ENCODE assay signal across 13 cellular contexts in genomic region chr1:33903210-33903589, GRCh38. TPM values are rescaled to one million over a fixed set of nuclear protein-coding genes. Genes with fewer than 3 reads are reported as not detected.
A peak's percentile ranks its signal among the peaks of the same experiment; 100 is the strongest.
DNase-seq lines count a peak whose midpoint lies in the region; ATAC-seq, FAIRE-seq and TF ChIP-seq lines count a peak whose summit lies in the region.
"Had no signal": no experiment of that assay in that cellular context is flagged by ENCODE, and none has a peak within 500 bp of the region (broad histone marks: within the 10 kb centered on the region; RNA-seq: fewer than 3 reads in every experiment).

No MANE protein-coding gene starts in this region.

- no peak overlapping the region for H3K27ac Mint-ChIP-seq in CD8-positive, alpha-beta T cell
- H3K27ac Mint-ChIP-seq: activated CD4-positive, alpha-beta memory T cell treated with anti-CD3 and anti-CD28 coated beads for 36 hours; CD4-positive, alpha-beta memory T cell had no signal

- DNase-seq in AG10803 (ENCODE audit: low read depth) (peak; percentile 58), bronchial epithelial cell (ENCODE audit: low read depth) (peak; percentile 59), GM10266 (ENCODE audit: extremely low spot score) (no peak), NCI-H2227 treated with DMSO at 0.1 percent for 48 hours (lab: John Stamatoyannopoulos, UW) (no peak), NCI-H748 treated with DMSO at 0.1 percent for 48 hours (lab: John Stamatoyannopoulos, UW) (no peak)
- no peak for DNase-seq in CD8-positive, alpha-beta T cell
- DNase-seq: activated CD4-positive, alpha-beta memory T cell treated with anti-CD3 and anti-CD28 coated beads for 36 hours; CD4-positive, alpha-beta memory T cell; cerebellar nuclear complex; stimulated activated CD4-positive, alpha-beta T cell treated with anti-CD3 and anti-CD28 coated beads, Interleukin-1b, Interleukin-23, amount 100 ng/mL, for 48 hours had no signal

- H3K4me3 ChIP-seq in AG10803 (ENCODE audit: low read length) (no peak overlapping the region), bronchial epithelial cell (ENCODE audit: low read depth, low read length) (no peak overlapping the region)
- no peak overlapping the region for H3K4me3 ChIP-seq in CD8-positive, alpha-beta T cell (ENCODE audit: low read depth, low read length)

- H3K36me3 Mint-ChIP-seq in CD8-positive, alpha-beta T cell = no peaks in the 10 kb centered on the region
- H3K36me3 Mint-ChIP-seq: activated CD4-positive, alpha-beta memory T cell treated with anti-CD3 and anti-CD28 coated beads for 36 hours; CD4-positive, alpha-beta memory T cell had no signal

- POLR2A ChIA-PET in CD8-positive, alpha-beta T cell (lab: Charles Lee) = no interaction called here

- peaks cover 25% of the 10 kb centered on the region for H3K27me3 Mint-ChIP-seq in CD8-positive, alpha-beta T cell (ENCODE audit: low read depth)

- no peaks in the 10 kb centered on the region for H3K4me1 ChIP-seq in CD8-positive, alpha-beta T cell (ENCODE audit: insufficient read depth, low read length)

- peak; percentile 54 for ATAC-seq in GM19455 (IDR thresholded peaks at IDR 0.05; ENCODE audit: unreplicated experiment)
- ATAC-seq in HG03108 (IDR thresholded peaks at IDR 0.05; ENCODE audit: unreplicated experiment) = peak; percentile 66
- ATAC-seq in CD8-positive, alpha-beta T cell = no peak

- H3K9me3 ChIP-seq in CD8-positive, alpha-beta T cell (ENCODE audit: low read length) = no peaks in the 10 kb centered on the region

- H3K4me1 Mint-ChIP-seq in CD8-positive, alpha-beta T cell (ENCODE audit: low read depth) = no peaks in the 10 kb centered on the region
- H3K4me1 Mint-ChIP-seq: CD4-positive, alpha-beta memory T cell had no signal

- CTCF ChIA-PET in CD8-positive, alpha-beta T cell (lab: Charles Lee) = no interaction called here

- H3K27me3 ChIP-seq in bronchial epithelial cell (ENCODE audit: control insufficient read depth, insufficient read depth, low read length) = no peaks in the 10 kb centered on the region
- H3K27me3 ChIP-seq in CD8-positive, alpha-beta T cell (ENCODE audit: insufficient read depth, low read length) = no peaks in the 10 kb centered on the region

- intact Hi-C loops in CD8-positive, alpha-beta T cell (cut with DNase I, micrococcal nuclease) = no loop called here

- H3K27ac ChIP-seq in CD8-positive, alpha-beta T cell (ENCODE audit: low read depth, low read length) = no peak overlapping the region

- FAIRE-seq in bronchial epithelial cell (lab: Jason Lieb, UNC) = no peak
- FAIRE-seq: islet of Langerhans had no signal

- no peak for TF ChIP-seq CTCF in AG10803 (conservative IDR thresholded peaks at IDR 0.05; ENCODE audit: low read length)
- no peak for TF ChIP-seq CTCF in bronchial epithelial cell (IDR thresholded peaks at IDR 0.05; ENCODE audit: insufficient read depth, low read length, severe bottlenecking)
- no peak for TF ChIP-seq CTCF in GM10266 (IDR thresholded peaks at IDR 0.05; ENCODE audit: control insufficient read depth, insufficient read depth, low read depth, missing control alignments)
- TF ChIP-seq CTCF in CD8-positive, alpha-beta T cell (IDR thresholded peaks at IDR 0.05) = no peak

- no peaks in the 10 kb centered on the region for H3K36me3 ChIP-seq in bronchial epithelial cell (ENCODE audit: control insufficient read depth, insufficient read depth, low read length)
- no peaks in the 10 kb centered on the region for H3K36me3 ChIP-seq in CD8-positive, alpha-beta T cell (ENCODE audit: insufficient read depth, low read length)

- H3K9me3 Mint-ChIP-seq in CD8-positive, alpha-beta T cell = no peaks in the 10 kb centered on the region
- H3K9me3 Mint-ChIP-seq: activated CD4-positive, alpha-beta memory T cell treated with anti-CD3 and anti-CD28 coated beads for 36 hours had no signal

- H3K4me3 Mint-ChIP-seq in CD8-positive, alpha-beta T cell = no peak overlapping the region
- H3K4me3 Mint-ChIP-seq: activated CD4-positive, alpha-beta memory T cell treated with anti-CD3 and anti-CD28 coated beads for 36 hours; CD4-positive, alpha-beta memory T cell had no signal

RNA-seq across cellular contexts. Expression of gene HMGB4, which starts 39.3 kb away (rescaled TPM):
- total RNA-seq in bronchial epithelial cell = not detected in 2 replicates
- not detected for total RNA-seq in CD8-positive, alpha-beta T cell
- total RNA-seq: activated CD4-positive, alpha-beta memory T cell treated with anti-CD3 and anti-CD28 coated beads for 36 hours; CD4-positive, alpha-beta memory T cell had no signal

Comparison
In these comparisons a context has a peak if more than half of its experiments do, and no peak if none do; other contexts are left out.
1. DNase-seq: peak in AG10803 (single experiment) and bronchial epithelial cell (single experiment); none in GM10266 (single experiment), CD8-positive, alpha-beta T cell (0 of 7), NCI-H2227 treated with DMSO at 0.1 percent for 48 hours (single experiment) and NCI-H748 treated with DMSO at 0.1 percent for 48 hours (single experiment).